ENCODE assay signal across 37 cellular contexts in genomic region chr7:55623617-55624016, GRCh38.
"Had no signal": no experiment of that assay in that cellular context is flagged by ENCODE, and none has a peak within 500 bp of the region (broad histone marks: within the 10 kb centered on the region; RNA-seq: fewer than 3 reads in every experiment).

No MANE protein-coding gene starts in this region.

- DNase-seq: activated CD4-positive, alpha-beta memory T cell treated with anti-CD3 and anti-CD28 coated beads, Interleukin-2, amount 10 ng/mL, durations not matched to agents 7 days and 5 days; activated CD4-positive, alpha-beta T cell treated with anti-CD3 and anti-CD28 coated beads for 1 hour; activated CD4-positive, alpha-beta T cell treated with anti-CD3 and anti-CD28 coated beads for 36 hours; activated CD4-positive, alpha-beta T cell treated with anti-CD3 and anti-CD28 coated beads for 48 hours; activated CD4-positive, alpha-beta T cell treated with anti-CD3 and anti-CD28 coated beads, Interleukin-2, amount 10 ng/mL, durations not matched to agents 7 days and 5 days; activated CD4-positive, alpha-beta T cell treated with anti-CD3 and anti-CD28 coated beads, Interleukin-2, amount 50 U/mL, for 48 hours; activated CD4-positive, CD25-positive, alpha-beta regulatory T cell; activated CD8-positive, alpha-beta memory T cell treated with anti-CD3 and anti-CD28 coated beads, Interleukin-2, amount 50 U/mL, for 4 hours; activated effector memory CD4-positive, alpha-beta T cell treated with anti-CD3 and anti-CD28 coated beads, Interleukin-2, amount 50 U/mL, for 16 hours; activated naive CD4-positive, alpha-beta T cell treated with anti-CD3 and anti-CD28 coated beads, Interleukin-2, amount 10 ng/mL, durations not matched to agents 7 days and 5 days; activated naive CD4-positive, alpha-beta T cell treated with Interleukin-2 at 50 U/mL for 16 hours; activated naive CD8-positive, alpha-beta T cell treated with anti-CD3 and anti-CD28 coated beads, Interleukin-2, amount 10 ng/mL, durations not matched to agents 7 days and 5 days; activated naive CD8-positive, alpha-beta T cell treated with anti-CD3 and anti-CD28 coated beads, Interleukin-2, amount 50 U/mL, for 24 hours; activated T-cell treated with anti-CD3 and anti-CD28 coated beads for 4 hours; activated T-cell treated with anti-CD3 and anti-CD28 coated beads, Interleukin-2, amount 50 U/mL, for 1 hour; activated T-cell treated with anti-CD3 and anti-CD28 coated beads, Interleukin-2, amount 50 U/mL, for 4 hours; activated T-cell treated with anti-CD3 and anti-CD28 coated beads, Interleukin-2, amount 50 U/mL, for 72 hours; amygdala; anterior cingulate cortex; caudate nucleus; cerebellar nuclear complex; colonic mucosa; T-helper 2 cell; T-helper 9 cell; WERI-Rb-1 had no signal

- H3K27ac Mint-ChIP-seq: activated CD4-positive, alpha-beta memory T cell treated with anti-CD3 and anti-CD28 coated beads, Interleukin-2, amount 10 ng/mL, durations not matched to agents 7 days and 5 days; activated CD4-positive, alpha-beta T cell treated with anti-CD3 and anti-CD28 coated beads for 36 hours; activated CD4-positive, alpha-beta T cell treated with anti-CD3 and anti-CD28 coated beads, Interleukin-2, amount 10 ng/mL, durations not matched to agents 7 days and 5 days; activated naive CD4-positive, alpha-beta T cell treated with anti-CD3 and anti-CD28 coated beads, Interleukin-2, amount 10 ng/mL, durations not matched to agents 7 days and 5 days; activated naive CD4-positive, alpha-beta T cell treated with anti-CD3 and anti-CD28 coated beads, Interleukin-2, amount 50 U/mL, for 24 hours; activated naive CD8-positive, alpha-beta T cell; activated naive CD8-positive, alpha-beta T cell treated with anti-CD3 and anti-CD28 coated beads, Interleukin-2, amount 10 ng/mL, durations not matched to agents 7 days and 5 days; activated naive CD8-positive, alpha-beta T cell treated with anti-CD3 and anti-CD28 coated beads, Interleukin-2, amount 50 U/mL, for 24 hours; activated T-cell treated with anti-CD3 and anti-CD28 coated beads, Interleukin-2, amount 50 U/mL, for 72 hours; activated T-helper 1 cell treated with anti-CD3 and anti-CD28 coated beads, Interleukin-12 subunit alpha, Interleukin-12 subunit beta, Interleukin-2, Interleukin-4 antibody, amounts not matched to agents 30 ng/mL and 10 ng/mL and 1 ng/mL, durations not matched to agents 14 hours and 24 hours and 36 hours; activated T-helper 17 cell treated with anti-CD3 and anti-CD28 coated beads, Interleukin-2, amount 50 U/mL, for 72 hours; brain; T-helper 1 cell treated with Interleukin-12 subunit alpha and Interleukin-12 subunit beta and Interleukin-4 antibody, amounts not matched to agents 30 μg/mL and 1 μg/mL, for 36 hours; T-helper 2 cell treated with Interferon-gamma antibody and Interleukin-4, amounts not matched to agents 5 μg/mL and 100 μg/mL, for 36 hours; WTC11 had no signal

- H3K27me3 ChIP-seq: ascending aorta, cardiac muscle cell, colonic mucosa had no signal

- H3K36me3 Mint-ChIP-seq: activated naive CD4-positive, alpha-beta T cell treated with anti-CD3 and anti-CD28 coated beads, Interleukin-2, amount 10 ng/mL, durations not matched to agents 7 days and 5 days; activated naive CD8-positive, alpha-beta T cell treated with anti-CD3 and anti-CD28 coated beads, Interleukin-2, amount 10 ng/mL, durations not matched to agents 7 days and 5 days; brain had no signal

- H3K4me1 Mint-ChIP-seq: activated CD4-positive, alpha-beta memory T cell treated with anti-CD3 and anti-CD28 coated beads, Interleukin-2, amount 10 ng/mL, durations not matched to agents 7 days and 5 days; activated CD4-positive, alpha-beta T cell treated with anti-CD3 and anti-CD28 coated beads for 36 hours; activated CD4-positive, alpha-beta T cell treated with anti-CD3 and anti-CD28 coated beads, Interleukin-2, amount 10 ng/mL, durations not matched to agents 7 days and 5 days; activated naive CD4-positive, alpha-beta T cell treated with anti-CD3 and anti-CD28 coated beads, Interleukin-2, amount 10 ng/mL, durations not matched to agents 7 days and 5 days; activated naive CD4-positive, alpha-beta T cell treated with anti-CD3 and anti-CD28 coated beads, Interleukin-2, amount 50 U/mL, for 24 hours; activated naive CD8-positive, alpha-beta T cell treated with anti-CD3 and anti-CD28 coated beads, Interleukin-2, amount 10 ng/mL, durations not matched to agents 7 days and 5 days; activated naive CD8-positive, alpha-beta T cell treated with anti-CD3 and anti-CD28 coated beads, Interleukin-2, amount 50 U/mL, for 24 hours; activated T-helper 17 cell treated with anti-CD3 and anti-CD28 coated beads, Interleukin-2, amount 50 U/mL, for 72 hours; brain; central memory CD8-positive, alpha-beta T cell; WTC11 had no signal

- H3K4me1 ChIP-seq: ascending aorta, colonic mucosa had no signal

- H3K4me3 ChIP-seq: ascending aorta, cardiac muscle cell, colonic mucosa had no signal

- H3K36me3 ChIP-seq: ascending aorta, cardiac muscle cell, colonic mucosa, WERI-Rb-1 had no signal

- H3K9me3 ChIP-seq: ascending aorta, colonic mucosa had no signal

- ATAC-seq: activated CD4-positive, alpha-beta T cell treated with anti-CD3 and anti-CD28 coated beads for 36 hours; activated CD4-positive, CD25-positive, alpha-beta regulatory T cell treated with anti-CD3 and anti-CD28 coated beads, Interleukin-2, amount 50 U/mL, for 24 hours; activated naive CD8-positive, alpha-beta T cell treated with anti-CD3 and anti-CD28 coated beads, Interleukin-2, amount 50 U/mL, for 24 hours; activated T-cell treated with anti-CD3 and anti-CD28 coated beads, Interleukin-2, amount 50 U/mL, for 4 hours; activated T-cell treated with anti-CD3 and anti-CD28 coated beads, Interleukin-2, amount 50 U/mL, for 72 hours; activated T-helper 17 cell treated with anti-CD3 and anti-CD28 coated beads, Interleukin-2, amount 50 U/mL, for 72 hours; WTC11 had no signal

- H3K4me3 Mint-ChIP-seq: activated CD4-positive, alpha-beta memory T cell treated with anti-CD3 and anti-CD28 coated beads, Interleukin-2, amount 10 ng/mL, durations not matched to agents 7 days and 5 days; activated CD4-positive, alpha-beta T cell treated with anti-CD3 and anti-CD28 coated beads for 36 hours; activated CD4-positive, alpha-beta T cell treated with anti-CD3 and anti-CD28 coated beads, Interleukin-2, amount 10 ng/mL, durations not matched to agents 7 days and 5 days; activated naive CD4-positive, alpha-beta T cell treated with anti-CD3 and anti-CD28 coated beads, Interleukin-2, amount 10 ng/mL, durations not matched to agents 7 days and 5 days; activated naive CD4-positive, alpha-beta T cell treated with anti-CD3 and anti-CD28 coated beads, Interleukin-2, amount 50 U/mL, for 24 hours; activated naive CD8-positive, alpha-beta T cell; activated naive CD8-positive, alpha-beta T cell treated with anti-CD3 and anti-CD28 coated beads, Interleukin-2, amount 10 ng/mL, durations not matched to agents 7 days and 5 days; activated naive CD8-positive, alpha-beta T cell treated with anti-CD3 and anti-CD28 coated beads, Interleukin-2, amount 50 U/mL, for 24 hours; activated T-cell treated with anti-CD3 and anti-CD28 coated beads, Interleukin-2, amount 50 U/mL, for 4 hours; activated T-cell treated with anti-CD3 and anti-CD28 coated beads, Interleukin-2, amount 50 U/mL, for 72 hours; activated T-helper 1 cell treated with anti-CD3 and anti-CD28 coated beads, Interleukin-12 subunit alpha, Interleukin-12 subunit beta, Interleukin-2, Interleukin-4 antibody, amounts not matched to agents 30 ng/mL and 10 ng/mL and 1 ng/mL, durations not matched to agents 14 hours and 24 hours and 36 hours; activated T-helper 17 cell treated with anti-CD3 and anti-CD28 coated beads, Interleukin-2, amount 50 U/mL, for 72 hours; brain; central memory CD8-positive, alpha-beta T cell; T-helper 1 cell treated with Interleukin-12 subunit alpha and Interleukin-12 subunit beta and Interleukin-4 antibody, amounts not matched to agents 30 μg/mL and 1 μg/mL, for 36 hours; T-helper 2 cell treated with Interferon-gamma antibody and Interleukin-4, amounts not matched to agents 5 μg/mL and 100 μg/mL, for 36 hours; WTC11 had no signal

- H3K9me3 Mint-ChIP-seq: central memory CD8-positive, alpha-beta T cell had no signal

- H3K27ac ChIP-seq: ascending aorta, cardiac muscle cell, colonic mucosa, WERI-Rb-1 had no signal
